In the genomic region with DNA sequence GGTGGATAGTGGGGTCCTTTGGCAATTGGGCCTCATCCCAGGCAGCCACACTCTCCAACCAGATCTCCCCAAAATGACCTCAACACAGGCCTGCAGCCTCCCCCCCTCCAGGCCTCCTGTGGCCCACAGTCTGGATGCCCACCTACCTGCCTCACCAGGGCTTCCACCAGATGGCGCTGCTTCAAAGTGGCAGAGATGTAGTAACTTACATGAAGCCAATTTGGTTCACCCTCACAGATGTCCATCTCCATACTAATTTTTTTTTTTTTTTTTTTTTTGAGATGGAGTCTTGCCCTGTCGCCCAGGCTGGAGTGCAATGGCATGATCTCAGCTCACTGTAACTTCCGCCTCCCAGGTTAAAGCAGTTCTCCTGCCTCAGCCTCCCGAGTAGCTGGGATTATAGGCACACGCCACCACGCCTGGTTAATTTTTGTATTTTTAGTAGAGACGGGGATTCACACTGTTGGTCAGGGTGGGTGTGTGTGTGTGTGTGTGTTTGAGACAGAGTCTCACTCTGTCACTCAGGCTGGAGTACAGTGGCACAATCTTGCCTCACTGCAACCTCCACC, we compare ENCODE assay signal across 8 cellular contexts. TPM values are rescaled to one million over a fixed set of nuclear protein-coding genes. Genes with fewer than 3 reads are reported as not detected.
DNase-seq lines count a peak whose midpoint lies in the region; ATAC-seq, FAIRE-seq and TF ChIP-seq lines count a peak whose summit lies in the region.
"Not testable (repeated sequence)": the region's sequence is repeated elsewhere in the genome, so short reads cannot be mapped to it uniquely, and the experiment has no call there.

No MANE protein-coding gene starts in this region.

- not testable (repeated sequence) for H3K36me3 ChIP-seq in body of pancreas (replicated peaks in 1 of 2; ENCODE audit: insufficient read depth in 1 of 2, low read depth in 2 of 2); testis (ENCODE audit: low read depth, missing control alignments)

- H3K36me3 Mint-ChIP-seq in progenitor cell of endocrine pancreas (ENCODE audit: insufficient read depth): peaks cover 13% of the 10 kb centered on the region

- not testable (repeated sequence) for H3K9me3 ChIP-seq in body of pancreas, testis

- TF ChIP-seq CTCF in body of pancreas (IDR thresholded peaks at IDR 0.05) (peak; percentile 32 to 82 (median 73)), progenitor cell of endocrine pancreas (IDR thresholded peaks at IDR 0.05; ENCODE audit: unreplicated experiment) (peak; percentile 74), testis (IDR thresholded peaks at IDR 0.05) (peak; percentile 58 to 72 (median 58))

- not testable (repeated sequence) for H3K27ac ChIP-seq in body of pancreas, testis

- H3K4me1 Mint-ChIP-seq in progenitor cell of endocrine pancreas (ENCODE audit: low read depth): not testable (repeated sequence)

- not testable (repeated sequence) for TF ChIP-seq POLR2A in body of pancreas (IDR thresholded peaks at IDR 0.05); testis (IDR thresholded peaks at IDR 0.05)

- not testable (repeated sequence) for H3K4me1 ChIP-seq in body of pancreas, testis

- not testable (repeated sequence) for H3K9me3 Mint-ChIP-seq in progenitor cell of endocrine pancreas (ENCODE audit: low read depth)

- not testable (repeated sequence) for H3K4me3 Mint-ChIP-seq in progenitor cell of endocrine pancreas (ENCODE audit: low read depth)

- not testable (repeated sequence) for H3K27me3 Mint-ChIP-seq in progenitor cell of endocrine pancreas

- DNase-seq in EH (ENCODE audit: low read depth): peak; percentile 74
- DNase-seq in HTR-8/SVneo (ENCODE audit: insufficient read length, low spot score): peak; percentile 77
- DNase-seq in NCI-H82 treated with DMSO at 0.1 percent for 48 hours (lab: John Stamatoyannopoulos, UW; ENCODE audit: unreplicated experiment): peak; percentile 8
- peak; percentile 76 to 88 for DNase-seq in activated CD4-positive, alpha-beta T cell treated with anti-CD3 and anti-CD28 coated beads for 24 hours (ENCODE audit: low read depth in 2 of 2)
- peak; percentile 77 to 85 (median 79) for DNase-seq in body of pancreas
- peak; percentile 88 for DNase-seq in left ventricle myocardium superior
- DNase-seq in progenitor cell of endocrine pancreas (ENCODE audit: low spot score, unreplicated experiment): peak; percentile 65
- DNase-seq in testis: peak; percentile 91

- 77 to 80% methylated on average over 7 of the region's 7 CpGs for WGBS in body of pancreas, 2 donors
- WGBS in testis, 2 donors: 81 to 85% methylated on average over 7 of the region's 7 CpGs

- not testable (repeated sequence) for H3K27ac Mint-ChIP-seq in progenitor cell of endocrine pancreas

- ATAC-seq in body of pancreas (peak; percentile 55), left ventricle myocardium superior (peak; percentile 80)

- intact Hi-C loops in body of pancreas (cut with DNase I): loop anchor here (5.0 kb wide), 1 partner anchor 67 kb away; no protein-coding TSS in a partner anchor
- intact Hi-C loops in left ventricle myocardium superior (cut with micrococcal nuclease): loop anchor here (2.0 kb wide), 1 partner anchor 68 kb away; no protein-coding TSS in a partner anchor
- intact Hi-C loops in testis (cut with DNase I; ENCODE audit: low total_unique reads): not testable (repeated sequence)

- not testable (repeated sequence) for H3K27me3 ChIP-seq in body of pancreas, testis

- not testable (repeated sequence) for H3K4me3 ChIP-seq in body of pancreas, testis

- peak; percentile 46 for FAIRE-seq in HTR-8/SVneo (lab: Jason Lieb, UNC)

RNA-seq across cellular contexts. Expression of gene LGMN, which starts 33.6 kb away (rescaled TPM):
- total RNA-seq in body of pancreas (10 to 100 TPM; 20.8 to 41.8 TPM), left ventricle myocardium superior (100.0 TPM), progenitor cell of endocrine pancreas (63.3 and 73.2 TPM in 2 replicates), testis (100 to 1,000 TPM in 1 of 2 donors, 10 to 100 TPM in 1; 58.1 to 102 TPM)
- polyA plus RNA-seq in testis (ENCODE audit: insufficient read depth, low read depth, low replicate concordance): 88.9 TPM

Comparison
In these comparisons a context has a peak if more than half of its experiments do, and no peak if none do; other contexts are left out.
1. DNase-seq: peak in every context shown above with its lines; median percentile 91 in testis; 88 in left ventricle myocardium superior; 82 in activated CD4-positive, alpha-beta T cell treated with anti-CD3 and anti-CD28 coated beads for 24 hours; 79 in body of pancreas; 77 in HTR-8/SVneo; 74 in EH; 65 in progenitor cell of endocrine pancreas; 8 in NCI-H82 treated with DMSO at 0.1 percent for 48 hours.